In genomic region chr6:39929733-39930461, GRCh38 we compare ENCODE assay signal across 13 cellular contexts. TPM values are rescaled to one million over a fixed set of nuclear protein-coding genes. Genes with fewer than 3 reads are reported as not detected.
A peak's percentile ranks its signal among the peaks of the same experiment; 100 is the strongest.
DNase-seq lines count a peak whose midpoint lies in the region; ATAC-seq and TF ChIP-seq lines count a peak whose summit lies in the region.
"Had no signal": no experiment of that assay in that cellular context is flagged by ENCODE, and none has a peak within 500 bp of the region (broad histone marks: within the 10 kb centered on the region; RNA-seq: fewer than 3 reads in every experiment).

No MANE protein-coding gene starts in this region.

- H3K36me3 Mint-ChIP-seq in T-helper 2 cell treated with Interferon-gamma antibody and Interleukin-4, amounts not matched to agents 5 μg/mL and 100 μg/mL, for 36 hours (ENCODE audit: low read depth): no peaks in the 10 kb centered on the region
- H3K36me3 Mint-ChIP-seq: activated naive CD4-positive, alpha-beta T cell treated with anti-CD3 and anti-CD28 coated beads, Interleukin-2, amount 50 U/mL, for 24 hours had no signal

- peak; percentile 60 for DNase-seq in AG10803 (ENCODE audit: low read depth)
- DNase-seq in fibroblast of pulmonary artery (ENCODE audit: low read depth): peak; percentile 14
- peak in 1 of 2 donors; percentile 45 for DNase-seq in gastrocnemius medialis
- DNase-seq in NCI-H2171 (lab: John Stamatoyannopoulos, UW): no peak
- no peak for DNase-seq in T-helper 2 cell treated with Interferon-gamma antibody and Interleukin-4, amounts not matched to agents 5 μg/mL and 100 μg/mL, for 36 hours (ENCODE audit: low spot score)
- DNase-seq in activated CD8-positive, alpha-beta memory T cell treated with anti-CD3 and anti-CD28 coated beads, Interleukin-2, amount 50 U/mL, for 48 hours: no peak
- DNase-seq in posterior cingulate gyrus: no peak
- DNase-seq: H9, left cardiac atrium, SHP77 had no signal

- H3K4me3 ChIP-seq in AG10803 (ENCODE audit: low read length) (no peak overlapping the region), Loucy (ENCODE audit: low read length, poor library complexity, severe bottlenecking) (no peak overlapping the region), fibroblast of pulmonary artery (replicated peaks; ENCODE audit: low read depth, low read length) (no peak overlapping the region), gastrocnemius medialis (peak overlapping the region in 3 of 4 donors; percentile 24 to 26 (median 24))

- no peak overlapping the region for H3K27ac Mint-ChIP-seq in T-helper 2 cell treated with Interferon-gamma antibody and Interleukin-4, amounts not matched to agents 5 μg/mL and 100 μg/mL, for 36 hours
- H3K27ac Mint-ChIP-seq: activated naive CD4-positive, alpha-beta T cell treated with anti-CD3 and anti-CD28 coated beads, Interleukin-2, amount 50 U/mL, for 24 hours; H9 had no signal

- no peaks in the 10 kb centered on the region for H3K9me2 ChIP-seq in Loucy (replicated peaks; ENCODE audit: low read depth, low read length)

- intact Hi-C loops in gastrocnemius medialis (cut with DNase I; ENCODE audit: low total_unique reads) (loop anchor here (5.0 to 10.0 kb wide), 3 partner anchors 855 to 1142 kb away; partner anchors contain the start of genes NFYA and OARD1), posterior cingulate gyrus (cut with DNase I) (no loop called here)

- peaks cover 17% of the 10 kb centered on the region for H3K27me3 Mint-ChIP-seq in T-helper 2 cell treated with Interferon-gamma antibody and Interleukin-4, amounts not matched to agents 5 μg/mL and 100 μg/mL, for 36 hours (ENCODE audit: low read depth)

- no peaks in the 10 kb centered on the region for H3K36me3 ChIP-seq in Loucy (ENCODE audit: insufficient read depth, low read length)
- H3K36me3 ChIP-seq in gastrocnemius medialis: peaks cover 0 to 11% of the 10 kb centered on the region in 2 donors
- H3K36me3 ChIP-seq: neutrophil had no signal

- H3K79me2 ChIP-seq in Loucy (ENCODE audit: insufficient read depth, low read length): no peaks in the 10 kb centered on the region

- H3K4me3 Mint-ChIP-seq in T-helper 2 cell treated with Interferon-gamma antibody and Interleukin-4, amounts not matched to agents 5 μg/mL and 100 μg/mL, for 36 hours: no peak overlapping the region
- H3K4me3 Mint-ChIP-seq: activated naive CD4-positive, alpha-beta T cell treated with anti-CD3 and anti-CD28 coated beads, Interleukin-2, amount 50 U/mL, for 24 hours; H9 had no signal

- peak overlapping the region; percentile 30 for H3K4me2 ChIP-seq in Loucy (ENCODE audit: low read depth, low read length, poor library complexity, severe bottlenecking)

- H3K27me3 ChIP-seq in Loucy (ENCODE audit: insufficient read depth, low read length, poor library complexity, severe bottlenecking): no peaks in the 10 kb centered on the region
- no peaks in the 10 kb centered on the region for H3K27me3 ChIP-seq in gastrocnemius medialis

- H2AFZ ChIP-seq in Loucy (ENCODE audit: low read length): no peak overlapping the region

- in situ Hi-C loops in gastrocnemius medialis (cut with MboI; ENCODE audit: low sequenced_read_pairs in 4 of 4): no loop called here

- H4K20me1 ChIP-seq in Loucy (ENCODE audit: insufficient read depth, low read length, poor library complexity, severe bottlenecking): no peaks in the 10 kb centered on the region

- H3F3A ChIP-seq in Loucy (ENCODE audit: low read depth): no peaks in the 10 kb centered on the region

- H3K4me1 ChIP-seq in Loucy (ENCODE audit: insufficient read depth, low read length, poor library complexity, severe bottlenecking) (peaks cover 17% of the 10 kb centered on the region), gastrocnemius medialis (peaks cover 74 to 80% of the 10 kb centered on the region in 2 donors)

- peak overlapping the region; percentile 95 to 99 (median 97) for H3K27ac ChIP-seq in gastrocnemius medialis
- H3K27ac ChIP-seq: neutrophil had no signal

- peak in 1 of 2 donors; percentile 27 for ATAC-seq in gastrocnemius medialis
- ATAC-seq: left cardiac atrium had no signal

- TF ChIP-seq CTCF in AG10803 (conservative IDR thresholded peaks at IDR 0.05; ENCODE audit: low read length): no peak
- no peak for TF ChIP-seq CTCF in Loucy (conservative IDR thresholded peaks at IDR 0.05; ENCODE audit: low read length)
- TF ChIP-seq CTCF in fibroblast of pulmonary artery (IDR thresholded peaks at IDR 0.05; ENCODE audit: low read length, missing control alignments): no peak
- no peak for TF ChIP-seq CTCF in gastrocnemius medialis (IDR thresholded peaks at IDR 0.05 in 4 of 5, conservative IDR thresholded peaks at IDR 0.05 in 1 of 5)

- TF ChIP-seq POLR2A in gastrocnemius medialis (IDR thresholded peaks at IDR 0.05): no peak

- H3K9me3 ChIP-seq in Loucy (ENCODE audit: insufficient read depth, low read depth, low read length): no peaks in the 10 kb centered on the region
- H3K9me3 ChIP-seq in gastrocnemius medialis: no peaks in the 10 kb centered on the region
- H3K9me3 ChIP-seq: neutrophil had no signal

- H3K9me3 Mint-ChIP-seq in T-helper 2 cell treated with Interferon-gamma antibody and Interleukin-4, amounts not matched to agents 5 μg/mL and 100 μg/mL, for 36 hours: peaks cover 4% of the 10 kb centered on the region

- H3K4me1 Mint-ChIP-seq in T-helper 2 cell treated with Interferon-gamma antibody and Interleukin-4, amounts not matched to agents 5 μg/mL and 100 μg/mL, for 36 hours (ENCODE audit: low read depth): peaks cover 1% of the 10 kb centered on the region

- peak overlapping the region; percentile 12 for H3K9ac ChIP-seq in Loucy (ENCODE audit: low read depth, low read length, poor library complexity, severe bottlenecking)

RNA-seq across cellular contexts. Expression of gene MOCS1, which starts 4.4 kb away (rescaled TPM):
- total RNA-seq in gastrocnemius medialis: 10 to 100 TPM; 26.4 to 61.7 (median 38.4) TPM

Comparison
In these comparisons a context has a peak if more than half of its experiments do, and no peak if none do; other contexts are left out.
1. DNase-seq: peak in AG10803 (single experiment) and fibroblast of pulmonary artery (single experiment); none in NCI-H2171 (single experiment), T-helper 2 cell treated with Interferon-gamma antibody and Interleukin-4, amounts not matched to agents 5 μg/mL and 100 μg/mL, for 36 hours (single experiment), activated CD8-positive, alpha-beta memory T cell treated with anti-CD3 and anti-CD28 coated beads, Interleukin-2, amount 50 U/mL, for 48 hours (single experiment) and posterior cingulate gyrus (0 of 10).
2. H3K4me3 ChIP-seq: peak in gastrocnemius medialis (3 of 4); none in AG10803 (single experiment), Loucy (single experiment) and fibroblast of pulmonary artery (single experiment).